In the genomic region with DNA sequence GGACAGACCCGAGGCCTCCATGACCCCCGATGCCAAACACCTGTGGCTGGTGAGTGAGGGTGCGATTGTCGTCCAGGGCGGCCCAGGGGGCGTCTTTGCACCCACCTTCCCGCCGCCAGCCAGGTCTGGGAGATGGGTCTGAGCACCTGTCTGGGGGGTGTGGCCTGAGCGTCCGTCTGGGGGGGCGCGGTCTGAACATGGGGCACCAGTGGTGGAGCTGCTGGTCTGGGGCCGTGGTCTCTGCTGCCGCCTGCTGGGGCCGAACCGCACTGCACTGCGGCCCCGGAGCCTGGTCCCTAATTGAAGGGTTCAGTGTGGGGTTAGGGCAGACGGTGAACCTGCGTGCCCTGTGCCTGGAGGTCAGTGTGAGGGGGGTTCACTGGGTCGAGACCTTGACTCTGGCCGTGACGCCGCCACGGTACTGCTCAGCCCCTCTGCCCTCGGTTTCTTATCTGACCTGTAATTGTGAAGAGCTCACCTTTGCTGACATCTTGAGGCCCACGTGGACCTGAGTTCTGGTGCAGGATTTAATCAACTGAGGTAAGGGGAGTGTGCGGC, we compare ENCODE assay signal across 8 cellular contexts. TPM values are rescaled to one million over a fixed set of nuclear protein-coding genes. Genes with fewer than 3 reads are reported as not detected.
DNase-seq lines count a peak whose midpoint lies in the region; ATAC-seq lines count a peak whose summit lies in the region.

No MANE protein-coding gene starts in this region.

- peaks cover 15% of the 10 kb centered on the region; the same call in 1 of the 2 replicates for H4K20me1 ChIP-seq in Karpas-422 (ENCODE audit: insufficient read depth, low read depth, low read length)

- ATAC-seq in GM21528 (IDR thresholded peaks at IDR 0.05; ENCODE audit: low FRiP score, unreplicated experiment): no peak

- H3K9me2 ChIP-seq in Karpas-422 (replicated peaks; ENCODE audit: insufficient read depth, low read length): no peaks in the 10 kb centered on the region

- peaks cover 29% of the 10 kb centered on the region for H3K4me1 ChIP-seq in Karpas-422 (ENCODE audit: low read length)

- no peak overlapping the region for H2AFZ ChIP-seq in Karpas-422 (ENCODE audit: low read length)

- no peaks in the 10 kb centered on the region for H3K79me2 ChIP-seq in Karpas-422 (ENCODE audit: low read length)

- no peak overlapping the region for H3K9ac ChIP-seq in Karpas-422 (ENCODE audit: low read length)

- no peaks in the 10 kb centered on the region for H3K36me3 ChIP-seq in Karpas-422 (ENCODE audit: insufficient read depth, low read length)

- no peak overlapping the region for H3K4me2 ChIP-seq in Karpas-422 (ENCODE audit: low read depth, low read length, poor library complexity, severe bottlenecking)

- H3K27me3 ChIP-seq in Karpas-422 (ENCODE audit: low read length): no peaks in the 10 kb centered on the region

- no peaks in the 10 kb centered on the region for H3K9me3 ChIP-seq in Karpas-422 (ENCODE audit: low read length)

- no peak overlapping the region for H3K4me3 ChIP-seq in Karpas-422 (ENCODE audit: low read length)

- DNase-seq in ELF-1 (ENCODE audit: low read depth, low spot score): peak; percentile 87
- DNase-seq in Karpas-422: peak; percentile 92
- peak; percentile 71 for DNase-seq in T-helper 9 cell
- DNase-seq in amygdala (lab: John Stamatoyannopoulos, UW): peak in 30 of 56 donors; percentile 4 to 65 (median 20)
- DNase-seq in iPS-NIHi11 (ENCODE audit: low spot score): peak; percentile 99
- peak; percentile 71 to 72 for DNase-seq in stimulated activated CD4-positive, alpha-beta T cell treated with anti-CD3 and anti-CD28 coated beads, Interleukin-1b, Interleukin-23, amount 100 ng/mL, for 4 hours (ENCODE audit: low read depth in 2 of 2)
- no peak for DNase-seq in middle frontal gyrus (ENCODE audit: extremely low spot score, low spot score)

- H3K27ac ChIP-seq in Karpas-422 (ENCODE audit: low read length): no peak overlapping the region

RNA-seq across cellular contexts. Expression of a gene that starts 12.6 kb away (rescaled TPM):
- 71.8 and 125 TPM in 2 replicates for total RNA-seq in Karpas-422 (2014; rRNA removed; shearing (Covaris generic); ENCODE audit: low replicate concordance)

RNA-seq across cellular contexts. Expression of a gene that starts 32.6 kb away (rescaled TPM):
- total RNA-seq in Karpas-422 (2014; rRNA removed; shearing (Covaris generic); ENCODE audit: low replicate concordance): 1.0 TPM in 2 replicates

RNA-seq across cellular contexts. Expression of a gene that starts 44.4 kb away (rescaled TPM):
- total RNA-seq in Karpas-422 (2014; rRNA removed; shearing (Covaris generic); ENCODE audit: low replicate concordance): 49.3 and 57.3 TPM in 2 replicates

RNA-seq across cellular contexts. Expression of a gene that starts 57.8 kb away (rescaled TPM):
- 3.2 and 4.8 TPM in 2 replicates for total RNA-seq in Karpas-422 (2014; rRNA removed; shearing (Covaris generic); ENCODE audit: low replicate concordance)
